In the genomic region with DNA sequence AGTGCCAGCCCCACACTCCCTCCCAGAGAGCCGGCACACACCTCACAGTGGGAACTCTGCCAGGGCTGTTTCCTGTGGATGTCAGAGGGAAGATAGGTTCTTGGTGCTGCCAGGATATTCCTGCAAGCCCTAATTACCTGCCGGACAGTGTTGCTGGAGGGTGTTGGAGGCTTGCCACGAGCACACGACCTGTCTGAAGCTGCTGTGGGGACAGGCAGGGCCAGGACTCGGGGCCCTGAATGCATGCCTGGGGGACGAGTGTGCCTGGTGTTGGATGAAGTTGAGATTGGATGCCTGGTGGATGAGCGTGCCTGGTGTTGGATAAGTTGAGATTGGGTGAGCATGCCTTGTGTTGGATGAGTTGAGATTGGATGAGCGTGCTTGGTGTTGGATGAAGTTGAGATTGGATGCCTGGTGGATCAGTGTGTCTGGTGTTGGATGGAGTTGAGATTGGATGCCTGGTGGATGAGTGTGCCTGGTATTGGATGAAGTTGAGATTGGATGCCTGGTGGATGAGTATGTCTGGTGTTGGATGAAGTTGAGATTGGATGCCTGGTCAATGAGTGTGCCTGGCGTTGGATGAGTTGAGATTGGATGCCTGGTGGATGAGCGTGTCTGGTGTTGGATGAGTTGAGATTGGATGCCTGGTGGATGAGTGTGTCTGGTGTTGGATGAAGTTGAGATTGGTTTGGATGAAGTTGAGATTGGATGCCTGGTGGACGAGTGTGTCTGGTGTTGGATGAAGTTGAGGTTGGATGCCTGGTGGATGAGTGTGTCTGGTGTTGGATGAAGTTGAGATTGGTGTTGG, we compare ENCODE assay signal across 10 cellular contexts. TPM values are rescaled to one million over a fixed set of nuclear protein-coding genes. Genes with fewer than 3 reads are reported as not detected.
A peak's percentile ranks its signal among the peaks of the same experiment; 100 is the strongest.
DNase-seq lines count a peak whose midpoint lies in the region; ATAC-seq, FAIRE-seq and TF ChIP-seq lines count a peak whose summit lies in the region.
"Had no signal": no experiment of that assay in that cellular context is flagged by ENCODE, and none has a peak within 500 bp of the region (broad histone marks: within the 10 kb centered on the region; RNA-seq: fewer than 3 reads in every experiment).

No MANE protein-coding gene starts in this region.

- TF ChIP-seq CTCF in right lobe of liver (IDR thresholded peaks at IDR 0.05): no peak
- no peak for TF ChIP-seq CTCF in HepG2 (CRISPR knock-in tag; IDR thresholded peaks at IDR 0.05)
- no peak for TF ChIP-seq CTCF in fibroblast of villous mesenchyme (IDR thresholded peaks at IDR 0.05; ENCODE audit: insufficient read depth, low read depth, low read length)

- no peaks in the 10 kb centered on the region for H3K27me3 ChIP-seq in right lobe of liver
- H3K27me3 ChIP-seq in HepG2 (ENCODE audit: control insufficient read depth in 1 of 2, insufficient read depth in 2 of 2, low read length in 2 of 2): no peaks in the 10 kb centered on the region

- CTCF ChIA-PET in HepG2 (lab: Yijun Ruan, JAX; ENCODE audit: low intra/inter-chr PET ratio, low total read pairs): no interaction called here

- TF ChIP-seq EP300 in HepG2 (IDR thresholded peaks at IDR 0.05; ENCODE audit: low read depth in 2 of 2, low read length in 2 of 2): no peak
- no peak for TF ChIP-seq EP300 in HepG2 (CRISPR knock-in tag; IDR thresholded peaks at IDR 0.05; ENCODE audit: borderline replicate concordance)

- FAIRE-seq in HepG2 (lab: Jason Lieb, UNC): no peak

- in situ Hi-C loops in HepG2 (cut with HindIII; ENCODE audit: extremely low pct_ligation_motif_present, low pct_unique_long_range_greater_than_20kb): no loop called here

- WGBS in right lobe of liver (ENCODE audit: insufficient coverage, low coverage, low lambda C conversion rate, missing lambda C conversion rate): 86% methylated on average over 8 of the region's 11 CpGs
- 97% methylated on average over 11 of the region's 11 CpGs for WGBS in HepG2 (ENCODE audit: low lambda C conversion rate)

- no peaks in the 10 kb centered on the region for H3K9me3 ChIP-seq in right lobe of liver
- no peaks in the 10 kb centered on the region for H3K9me3 ChIP-seq in HepG2 (ENCODE audit: low read length)

- intact Hi-C loops in right lobe of liver (cut with DNase I) (no loop called here), HepG2 (cut with micrococcal nuclease; ENCODE audit: unreplicated experiment) (no loop called here)

- no peak overlapping the region for H3K27ac ChIP-seq in right lobe of liver
- no peak overlapping the region for H3K27ac ChIP-seq in HepG2 (ENCODE audit: extremely low read length, insufficient read depth, low read length)

- H3K4me3 ChIP-seq in right lobe of liver: no peak overlapping the region
- no peak overlapping the region for H3K4me3 ChIP-seq in HepG2 (replicated peaks in 1 of 3; ENCODE audit: insufficient read depth in 1 of 3, low read depth in 2 of 3, low read length in 3 of 3)
- no peak overlapping the region for H3K4me3 ChIP-seq in fibroblast of villous mesenchyme (ENCODE audit: low read depth, low read length)

- TF ChIP-seq RAD21 in HepG2 (CRISPR knock-in tag; IDR thresholded peaks at IDR 0.05): no peak

- ATAC-seq in right lobe of liver (no peak), HepG2 (no peak), HG02870 (IDR thresholded peaks at IDR 0.05; ENCODE audit: unreplicated experiment) (no peak), GM19328 (IDR thresholded peaks at IDR 0.05; ENCODE audit: unreplicated experiment) (no peak)
- ATAC-seq: stimulated activated memory B cell treated with anti-CD40 and anti-IgM and Interleukin-4, amounts not matched to agents 10 μg/mL and 1 μg/mL and 100 μg/mL, for 72 hours had no signal

- no peaks in the 10 kb centered on the region for H4K20me1 ChIP-seq in HepG2 (ENCODE audit: insufficient read depth, low read length)

- no peak for TF ChIP-seq POLR2A in right lobe of liver (IDR thresholded peaks at IDR 0.05)
- TF ChIP-seq POLR2A in HepG2 (IDR thresholded peaks at IDR 0.05; ENCODE audit: insufficient read depth in 1 of 2, low read depth in 2 of 2, low read length in 2 of 2): no peak

- H3K9ac ChIP-seq in HepG2 (ENCODE audit: insufficient read depth, low read depth, low read length): no peak overlapping the region

- POLR2A ChIA-PET in HepG2 (lab: Yijun Ruan, JAX): no interaction called here

- no peaks in the 10 kb centered on the region for H3K79me2 ChIP-seq in HepG2 (ENCODE audit: insufficient read depth, low read length)

- DNase-seq in right lobe of liver (peak in 2 of 3 donors; percentile 11 to 22), HepG2 (ENCODE audit: low spot score) (no peak), T1000 (lab: John Stamatoyannopoulos, UW) (peak; percentile 92), fibroblast of villous mesenchyme (ENCODE audit: low read depth) (peak; percentile 46), NCI-H510A (lab: John Stamatoyannopoulos, UW) (no peak), NCI-H2227 (lab: John Stamatoyannopoulos, UW; ENCODE audit: unreplicated experiment) (no peak)
- DNase-seq: stimulated activated CD4-positive, alpha-beta T cell treated with anti-CD3 and anti-CD28 coated beads, Interleukin-12 subunit alpha, Interleukin-12 subunit beta, amount 100 ng/mL, for 4 hours had no signal

- no peak overlapping the region for H3K4me2 ChIP-seq in HepG2 (ENCODE audit: low read depth, low read length)

- H3K4me1 ChIP-seq in right lobe of liver (no peaks in the 10 kb centered on the region), HepG2 (ENCODE audit: insufficient read depth, low read length) (no peaks in the 10 kb centered on the region)

- H3K36me3 ChIP-seq in right lobe of liver (peaks cover 0 to 17% (median 4%) of the 10 kb centered on the region in 4 donors), HepG2 (replicated peaks in 1 of 2; ENCODE audit: control insufficient read depth in 1 of 2, insufficient read depth in 2 of 2, low read length in 2 of 2) (peaks cover 28 to 53% of the 10 kb centered on the region in 2 experiments; a peak in 4 of 5 replicates)

- H2AFZ ChIP-seq in HepG2 (ENCODE audit: low read length): no peak overlapping the region

- BruUV-seq in HepG2 (replicated peaks; lab: Mats Ljungman, UMichigan): no TSS peak

TF ChIP-seq in HepG2, 621 proteins besides CTCF, POLR2A, EP300 and RAD21 (continues in another document):
- no peak for TF ChIP-seq ZNF766 (CRISPR knock-in tag; IDR thresholded peaks at IDR 0.05; ENCODE audit: borderline replicate concordance)
- TF ChIP-seq ZNF841 (CRISPR knock-in tag; IDR thresholded peaks at IDR 0.05; ENCODE audit: borderline replicate concordance): no peak
- TF ChIP-seq ZNF615 (CRISPR knock-in tag; IDR thresholded peaks at IDR 0.05; ENCODE audit: borderline replicate concordance): no peak
- no peak for TF ChIP-seq IRX3 (CRISPR knock-in tag; IDR thresholded peaks at IDR 0.05; ENCODE audit: borderline replicate concordance, low read depth)

RNA-seq across cellular contexts. Expression of a gene that starts 23.2 kb away (rescaled TPM):
- total RNA-seq in right lobe of liver (10 to 100 TPM in 3 of 6 experiments, 1 to 10 TPM in 3; 9.1 to 14.5 (median 11.3) TPM), HepG2 (2016; rRNA removed; fragmentation: Illumina TruSeq; extraction: Trizol) (4.6 and 4.8 TPM in 2 replicates), fibroblast of villous mesenchyme (10.8 and 13.9 TPM in 2 replicates)
- total RNA-seq in HepG2 (2016; cell fraction: cytosol; rRNA removed; fragmentation: Illumina TruSeq; extraction: Trizol; ENCODE audit: low read depth): 2.3 and 4.1 TPM in 2 replicates
- 3.7 and 4.7 TPM in 2 replicates for total RNA-seq in HepG2 (2016; cell fraction: insoluble cytoplasmic fraction; rRNA removed; fragmentation: Illumina TruSeq; extraction: Trizol)
- 2.9 and 3.9 TPM in 2 replicates for total RNA-seq in HepG2 (2016; cell fraction: membrane; rRNA removed; fragmentation: Illumina TruSeq; extraction: Trizol)
- total RNA-seq in HepG2 (2016; cell fraction: nucleus; rRNA removed; fragmentation: Illumina TruSeq; extraction: Trizol): 6.9 and 7.1 TPM in 2 replicates
- 8.4 and 8.6 TPM in 2 replicates for polyA plus RNA-seq in HepG2 (2011; rRNA removed)
- polyA plus RNA-seq in HepG2 (2011; cell fraction: cytosol; rRNA removed): 3.0 and 4.1 TPM in 2 replicates
- polyA plus RNA-seq in HepG2 (2011; cell fraction: nucleus; rRNA removed): 80.9 and 90.3 TPM in 2 replicates
- 7.1 and 7.7 TPM in 2 replicates for polyA plus RNA-seq in HepG2 (2012)
- 0.16 and 0.25 TPM in 2 replicates for polyA plus RNA-seq in HepG2 (2016; cell fraction: cytosol; fragmentation: Illumina TruSeq; extraction: Trizol; ENCODE audit: low read depth)
- 3.8 and 4.8 TPM in 2 replicates for polyA plus RNA-seq in HepG2 (2016; cell fraction: insoluble cytoplasmic fraction; fragmentation: Illumina TruSeq; extraction: Trizol; ENCODE audit: low read depth)
- polyA plus RNA-seq in HepG2 (2016; cell fraction: membrane; fragmentation: Illumina TruSeq; extraction: Trizol; ENCODE audit: low read depth): 0.59 and 0.60 TPM in 2 replicates
- 29.2 and 29.8 TPM in 2 replicates for polyA plus RNA-seq in HepG2 (2016; cell fraction: nucleus; fragmentation: Illumina TruSeq; extraction: Trizol; ENCODE audit: insufficient read depth, low read depth)
- polyA minus RNA-seq in HepG2 (2011; rRNA and poly(A)+ RNA removed; ENCODE audit: low replicate concordance): 3.9 and 14.3 TPM in 2 replicates
- 3.6 and 4.4 TPM in 2 replicates for polyA minus RNA-seq in HepG2 (2011; cell fraction: cytosol; rRNA and poly(A)+ RNA removed)
- 18.8 and 20.2 TPM in 2 replicates for polyA minus RNA-seq in HepG2 (2011; cell fraction: nucleus; rRNA and poly(A)+ RNA removed)

RNA-seq across cellular contexts. Expression of a gene that starts 34.1 kb away (rescaled TPM):
- total RNA-seq in right lobe of liver (10 to 100 TPM; 24.3 to 42.0 (median 27.9) TPM), HepG2 (2016; rRNA removed; fragmentation: Illumina TruSeq; extraction: Trizol) (52.0 and 65.2 TPM in 2 replicates), fibroblast of villous mesenchyme (59.6 and 60.2 TPM in 2 replicates)
- 10.0 and 10.5 TPM in 2 replicates for total RNA-seq in HepG2 (2016; cell fraction: cytosol; rRNA removed; fragmentation: Illumina TruSeq; extraction: Trizol; ENCODE audit: low read depth)
- 55.0 and 59.4 TPM in 2 replicates for total RNA-seq in HepG2 (2016; cell fraction: insoluble cytoplasmic fraction; rRNA removed; fragmentation: Illumina TruSeq; extraction: Trizol)
- 23.7 and 24.2 TPM in 2 replicates for total RNA-seq in HepG2 (2016; cell fraction: membrane; rRNA removed; fragmentation: Illumina TruSeq; extraction: Trizol)
- 30.2 and 31.7 TPM in 2 replicates for total RNA-seq in HepG2 (2016; cell fraction: nucleus; rRNA removed; fragmentation: Illumina TruSeq; extraction: Trizol)
- 57.1 and 60.7 TPM in 2 replicates for polyA plus RNA-seq in HepG2 (2011; rRNA removed)
- polyA plus RNA-seq in HepG2 (2011; cell fraction: cytosol; rRNA removed): 48.5 and 73.3 TPM in 2 replicates
- polyA plus RNA-seq in HepG2 (2011; cell fraction: nucleus; rRNA removed): 171 and 221 TPM in 2 replicates
- polyA plus RNA-seq in HepG2 (2012): 28.9 and 30.8 TPM in 2 replicates
- 5.9 and 6.3 TPM in 2 replicates for polyA plus RNA-seq in HepG2 (2016; cell fraction: cytosol; fragmentation: Illumina TruSeq; extraction: Trizol; ENCODE audit: low read depth)
- polyA plus RNA-seq in HepG2 (2016; cell fraction: insoluble cytoplasmic fraction; fragmentation: Illumina TruSeq; extraction: Trizol; ENCODE audit: low read depth): 60.8 and 67.1 TPM in 2 replicates
- 15.8 and 16.9 TPM in 2 replicates for polyA plus RNA-seq in HepG2 (2016; cell fraction: membrane; fragmentation: Illumina TruSeq; extraction: Trizol; ENCODE audit: low read depth)
- polyA plus RNA-seq in HepG2 (2016; cell fraction: nucleus; fragmentation: Illumina TruSeq; extraction: Trizol; ENCODE audit: insufficient read depth, low read depth): 69.6 and 72.4 TPM in 2 replicates
- polyA minus RNA-seq in HepG2 (2011; rRNA and poly(A)+ RNA removed; ENCODE audit: low replicate concordance): 56.6 and 139 TPM in 2 replicates
- polyA minus RNA-seq in HepG2 (2011; cell fraction: cytosol; rRNA and poly(A)+ RNA removed): 41.7 and 45.7 TPM in 2 replicates
- polyA minus RNA-seq in HepG2 (2011; cell fraction: nucleus; rRNA and poly(A)+ RNA removed): 40.9 and 44.3 TPM in 2 replicates

Comparison
In these comparisons a context has a peak if more than half of its experiments do, and no peak if none do; other contexts are left out.
1. DNase-seq: peak in right lobe of liver (2 of 3), T1000 (single experiment) and fibroblast of villous mesenchyme (single experiment); none in HepG2 (single experiment), NCI-H510A (single experiment) and NCI-H2227 (single experiment).